ENCODE assay signal across 15 cellular contexts in the genomic region with DNA sequence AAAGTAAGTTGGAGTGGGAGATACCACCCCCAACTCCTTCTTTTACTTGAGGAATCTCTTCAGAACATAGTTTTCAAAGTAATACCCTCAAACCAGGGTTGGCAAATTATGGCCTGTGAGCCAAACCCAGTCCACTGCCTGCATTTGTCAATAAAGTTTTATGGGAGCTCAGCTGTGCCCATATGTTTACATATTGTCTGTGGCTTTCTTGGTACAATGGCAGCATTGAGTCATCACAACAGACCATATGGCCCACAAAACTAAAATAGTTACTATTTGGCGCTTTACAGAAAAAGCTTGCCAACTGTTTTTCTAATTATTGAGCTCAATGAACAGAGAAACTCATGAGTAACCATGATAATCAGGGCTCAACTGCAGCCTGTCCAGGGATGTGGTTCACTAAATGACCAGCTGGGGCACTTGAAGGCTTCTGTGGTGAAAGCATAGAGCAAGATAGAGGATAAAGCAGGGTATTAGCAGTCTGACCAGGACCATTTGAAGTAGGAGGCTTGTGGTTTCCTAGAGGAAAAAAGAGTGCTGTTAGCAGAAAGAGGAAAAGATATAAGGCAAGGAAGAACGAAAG.
DNase-seq lines count a peak whose midpoint lies in the region; ATAC-seq, FAIRE-seq and TF ChIP-seq lines count a peak whose summit lies in the region.
"Had no signal": no experiment of that assay in that cellular context is flagged by ENCODE, and none has a peak within 500 bp of the region (broad histone marks: within the 10 kb centered on the region; RNA-seq: fewer than 3 reads in every experiment).

No MANE protein-coding gene starts in this region.

- intact Hi-C loops in thyroid gland (cut with DNase I): no loop called here

- 79 to 81% methylated on average over 2 of the region's 2 CpGs for WGBS in thyroid gland, 2 donors

- no peaks in the 10 kb centered on the region for H3K9me3 ChIP-seq in thyroid gland

- no peak for ATAC-seq in GM21526 (IDR thresholded peaks at IDR 0.05; ENCODE audit: low FRiP score, unreplicated experiment)
- ATAC-seq: stimulated activated effector memory CD8-positive, alpha-beta T cell treated with anti-CD3 and anti-CD28 coated beads, Interleukin-12 subunit alpha, Interleukin-12 subunit beta, amount 100 ng/mL, for 72 hours had no signal

- H3K27ac ChIP-seq in thyroid gland: no peak overlapping the region
- H3K27ac ChIP-seq: BLaER1 treated with 17β-estradiol and CSF1 and Interleukin-3, amounts not matched to agents 10 nM and 100 nM had no signal

- no peaks in the 10 kb centered on the region for H3K4me1 ChIP-seq in thyroid gland

- DNase-seq in AG08395 (ENCODE audit: low spot score): peak; percentile 27
- peak; percentile 17 for DNase-seq in HCEC 1CT
- DNase-seq in SK-MEL-5 (ENCODE audit: low read depth, low spot score): peak; percentile 74
- peak; percentile 19 for DNase-seq in hepatic stellate cell (ENCODE audit: low spot score)
- DNase-seq in RCC 7860 (ENCODE audit: low spot score): no peak
- no peak for DNase-seq in thyroid gland
- no peak for DNase-seq in stimulated activated CD4-positive, alpha-beta T cell treated with anti-CD3 and anti-CD28 coated beads, Interleukin-4, amount 100 ng/mL, for 4 hours
- DNase-seq: activated CD4-positive, CD25-positive, alpha-beta regulatory T cell; activated T-cell treated with anti-CD3 and anti-CD28 coated beads, Interleukin-2, amount 50 U/mL, for 1 hour; head of caudate nucleus; NCI-H524; occipital lobe had no signal

- no peak for FAIRE-seq in RCC 7860 (lab: Jason Lieb, UNC)

- in situ Hi-C loops in SK-MEL-5 (cut with HindIII; ENCODE audit: low pct_unique_long_range_greater_than_20kb, low sequenced_read_pairs): no loop called here

- no peaks in the 10 kb centered on the region for H3K36me3 ChIP-seq in thyroid gland
- H3K36me3 ChIP-seq: BLaER1 treated with 17β-estradiol and CSF1 and Interleukin-3, amounts not matched to agents 10 nM and 100 nM had no signal

- TF ChIP-seq CTCF in thyroid gland (IDR thresholded peaks at IDR 0.05): no peak

- H3K4me3 ChIP-seq in thyroid gland (replicated peaks in 1 of 3): no peak overlapping the region
- H3K4me3 ChIP-seq: BLaER1 treated with 17β-estradiol and CSF1 and Interleukin-3, amounts not matched to agents 10 nM and 100 nM had no signal

- H3K27me3 ChIP-seq in thyroid gland: no peaks in the 10 kb centered on the region
- H3K27me3 ChIP-seq: BLaER1 treated with 17β-estradiol and CSF1 and Interleukin-3, amounts not matched to agents 10 nM and 100 nM had no signal

- no peak for TF ChIP-seq POLR2A in thyroid gland (IDR thresholded peaks at IDR 0.05)

Comparison
In these comparisons a context has a peak if more than half of its experiments do, and no peak if none do; other contexts are left out.
1. DNase-seq: peak in AG08395 (single experiment), HCEC 1CT (single experiment), SK-MEL-5 (single experiment) and hepatic stellate cell (single experiment); none in RCC 7860 (single experiment), thyroid gland (0 of 2) and stimulated activated CD4-positive, alpha-beta T cell treated with anti-CD3 and anti-CD28 coated beads, Interleukin-4, amount 100 ng/mL, for 4 hours (0 of 2).